In genomic region chr5:150289551-150290390, GRCh38 we compare ENCODE assay signal across 14 cellular contexts. TPM values are rescaled to one million over a fixed set of nuclear protein-coding genes. Genes with fewer than 3 reads are reported as not detected.
A peak's percentile ranks its signal among the peaks of the same experiment; 100 is the strongest.
DNase-seq lines count a peak whose midpoint lies in the region; ATAC-seq, FAIRE-seq and TF ChIP-seq lines count a peak whose summit lies in the region.
"Had no signal": no experiment of that assay in that cellular context is flagged by ENCODE, and none has a peak within 500 bp of the region (broad histone marks: within the 10 kb centered on the region; RNA-seq: fewer than 3 reads in every experiment).

Gene CAMK2A, minus strand, starts transcription at chr5:150289773. Its CDS starts 148 bp downstream, at chr5:150289625.

- H3K36me3 Mint-ChIP-seq in HFFc6 (ENCODE audit: low read depth) = no peaks in the 10 kb centered on the region
- H3K36me3 Mint-ChIP-seq: naive B cell had no signal

- TF ChIP-seq CTCF in heart right ventricle (IDR thresholded peaks at IDR 0.05) (no peak), psoas muscle (IDR thresholded peaks at IDR 0.05) (no peak), HFFc6 (IDR thresholded peaks at IDR 0.05) (no peak), esophagus muscularis mucosa (IDR thresholded peaks at IDR 0.05) (no peak)

- H3K36me3 ChIP-seq in heart right ventricle = no peaks in the 10 kb centered on the region
- H3K36me3 ChIP-seq in psoas muscle (ENCODE audit: insufficient read depth in 1 of 2, low read depth in 1 of 2) = no peaks in the 10 kb centered on the region
- no peaks in the 10 kb centered on the region for H3K36me3 ChIP-seq in esophagus muscularis mucosa

- TF ChIP-seq POLR2A in esophagus muscularis mucosa (IDR thresholded peaks at IDR 0.05; ENCODE audit: low read depth) = no peak

- no peaks in the 10 kb centered on the region for H3K4me1 ChIP-seq in heart right ventricle
- no peaks in the 10 kb centered on the region for H3K4me1 ChIP-seq in psoas muscle
- peaks cover under 1 to 8% (median 4%) of the 10 kb centered on the region in 4 donors for H3K4me1 ChIP-seq in esophagus muscularis mucosa

- H3K27me3 ChIP-seq in heart right ventricle (peaks cover 0 to 31% (median 17%) of the 10 kb centered on the region in 7 donors), psoas muscle (ENCODE audit: insufficient read depth in 3 of 3, low read length in 2 of 3) (no peaks in the 10 kb centered on the region), esophagus muscularis mucosa (no peaks in the 10 kb centered on the region)

- FAIRE-seq in GM19239 (lab: Jason Lieb, UNC) = no peak

- peak; percentile 23 to 52 for DNase-seq in NCI-H526 (lab: John Stamatoyannopoulos, UW)
- no peak for DNase-seq in NCI-H526 treated with DMSO at 0.1 percent for 48 hours (lab: John Stamatoyannopoulos, UW)
- DNase-seq in NCI-H748 treated with DMSO at 0.1 percent for 48 hours (lab: John Stamatoyannopoulos, UW) = peak; percentile 84
- no peak for DNase-seq in heart right ventricle
- DNase-seq in psoas muscle = no peak
- no peak for DNase-seq in HFFc6
- DNase-seq in GM19239 (ENCODE audit: insufficient read length, low spot score) = no peak
- no peak for DNase-seq in esophagus muscularis mucosa (ENCODE audit: extremely low spot score)
- DNase-seq: activated CD8-positive, alpha-beta memory T cell treated with anti-CD3 and anti-CD28 coated beads, Interleukin-2, amount 50 U/mL, for 48 hours; GDM1; naive B cell; T1000 had no signal

- no peak for TF ChIP-seq EP300 in esophagus muscularis mucosa (IDR thresholded peaks at IDR 0.05)

- H3K9me3 ChIP-seq in heart right ventricle (no peaks in the 10 kb centered on the region), psoas muscle (no peaks in the 10 kb centered on the region), esophagus muscularis mucosa (no peaks in the 10 kb centered on the region)

- no peak within 1 kb of the TSS for H3K4me3 Mint-ChIP-seq in HFFc6
- H3K4me3 Mint-ChIP-seq: naive B cell had no signal

- H3K27me3 Mint-ChIP-seq in HFFc6 (ENCODE audit: insufficient read depth) = peaks cover 2% of the 10 kb centered on the region

- H3K4me1 Mint-ChIP-seq in HFFc6 (ENCODE audit: low read depth) = peaks cover 20% of the 10 kb centered on the region
- H3K4me1 Mint-ChIP-seq: naive B cell had no signal

- H3K4me3 ChIP-seq in heart right ventricle (no peak within 1 kb of the TSS), psoas muscle (no peak within 1 kb of the TSS), esophagus muscularis mucosa (no peak within 1 kb of the TSS)

- H3K9me3 Mint-ChIP-seq in HFFc6 = no peaks in the 10 kb centered on the region
- H3K9me3 Mint-ChIP-seq: naive B cell had no signal

- intact Hi-C loops in heart right ventricle (cut with DNase I) = no loop called here
- intact Hi-C loops in psoas muscle (cut with DNase I) = no loop called here
- intact Hi-C loops in esophagus muscularis mucosa (cut with DNase I) = no loop called here

- WGBS in heart right ventricle, 2 donors = 52 to 53% methylated on average over 26 of the region's 26 CpGs
- 48 to 49% (median 48%) methylated on average over 26 of the region's 26 CpGs for WGBS in psoas muscle, 3 donors
- WGBS in esophagus muscularis mucosa = 57% methylated on average over 17 of the region's 26 CpGs

- no peak within 1 kb of the TSS for H3K27ac Mint-ChIP-seq in HFFc6

- no peak for ATAC-seq in heart right ventricle
- no peak for ATAC-seq in psoas muscle

- H3K27ac ChIP-seq in heart right ventricle (no peak within 1 kb of the TSS), psoas muscle (no peak within 1 kb of the TSS), esophagus muscularis mucosa (replicated peaks in 1 of 4) (no peak within 1 kb of the TSS)
- H3K27ac ChIP-seq: HL-60 had no signal

RNA-seq across cellular contexts. Expression of gene CAMK2A, which starts in this region (rescaled TPM):
- total RNA-seq in heart right ventricle (10 to 100 TPM; 10.7 to 25.7 (median 18.8) TPM), psoas muscle (100 to 1,000 TPM in 1 of 4 donors, 10 to 100 TPM in 3; 41.7 to 118 (median 48.1) TPM), esophagus muscularis mucosa (1 to 10 TPM; 2.5 to 8.0 (median 3.8) TPM)
- polyA plus RNA-seq in heart right ventricle (10 to 100 TPM in 1 of 2 donors, 1 to 10 TPM in 1; 1.2 to 11.5 TPM), psoas muscle (10 to 100 TPM in 2 of 3 donors, 1 to 10 TPM in 1; 8.1 to 49.6 (median 19.4) TPM)
- under 1 TPM; 0.09 to 0.64 (median 0.18) TPM for total RNA-seq in HFFc6 (2021; fragmentation: NEBNext Ultra II Directional; extraction: Animal tissue kit (Norgen Biotek cat#: 25700))
- total RNA-seq: MCF 10A had no signal

Comparison
In these comparisons a context has a peak if more than half of its experiments do, and no peak if none do; other contexts are left out.
1. DNase-seq: peak in NCI-H526 (2 of 2) and NCI-H748 treated with DMSO at 0.1 percent for 48 hours (single experiment); none in NCI-H526 treated with DMSO at 0.1 percent for 48 hours (single experiment), heart right ventricle (0 of 2), psoas muscle (0 of 2), HFFc6 (single experiment), GM19239 (single experiment) and esophagus muscularis mucosa (single experiment).